ENCODE assay signal across 9 cellular contexts in genomic region chr1:227543283-227544066, GRCh38. TPM values are rescaled to one million over a fixed set of nuclear protein-coding genes. Genes with fewer than 3 reads are reported as not detected.
A peak's percentile ranks its signal among the peaks of the same experiment; 100 is the strongest.
DNase-seq lines count a peak whose midpoint lies in the region; ATAC-seq lines count a peak whose summit lies in the region.
"Had no signal": no experiment of that assay in that cellular context is flagged by ENCODE, and none has a peak within 500 bp of the region (broad histone marks: within the 10 kb centered on the region; RNA-seq: fewer than 3 reads in every experiment).

No MANE protein-coding gene starts in this region.

- no peak for DNase-seq in activated T-cell treated with anti-CD3 and anti-CD28 coated beads, Interleukin-2, amount 50 U/mL, for 72 hours
- DNase-seq in activated T-cell treated with anti-CD3 and anti-CD28 coated beads, Interleukin-2, amount 50 U/mL, for 1 hour = no peak
- DNase-seq in activated naive CD4-positive, alpha-beta T cell treated with anti-CD3 and anti-CD28 coated beads, Interleukin-2, amount 50 U/mL, for 72 hours (ENCODE audit: low spot score in 2 of 2) = no peak
- DNase-seq in mesenteric fat pad (ENCODE audit: low spot score) (peak; percentile 64), midbrain (lab: John Stamatoyannopoulos, UW) (no peak), HK-2 (ENCODE audit: unreplicated experiment) (no peak)
- no peak for DNase-seq in stimulated activated naive CD8-positive, alpha-beta T cell treated with anti-CD3 and anti-CD28 coated beads, Interleukin-15, amount 100 ng/mL, for 72 hours
- no peak for DNase-seq in stimulated activated CD4-positive, alpha-beta T cell treated with anti-CD3 and anti-CD28 coated beads, Interleukin-2, amount 100 ng/mL, for 48 hours
- DNase-seq: esophagus squamous epithelium had no signal

- H3K9me3 Mint-ChIP-seq in activated T-cell treated with anti-CD3 and anti-CD28 coated beads, Interleukin-2, amount 50 U/mL, for 72 hours = no peaks in the 10 kb centered on the region
- H3K9me3 Mint-ChIP-seq in activated naive CD4-positive, alpha-beta T cell treated with anti-CD3 and anti-CD28 coated beads, Interleukin-2, amount 50 U/mL, for 72 hours = no peaks in the 10 kb centered on the region
- no peaks in the 10 kb centered on the region for H3K9me3 Mint-ChIP-seq in stimulated activated naive CD8-positive, alpha-beta T cell treated with anti-CD3 and anti-CD28 coated beads, Interleukin-15, amount 100 ng/mL, for 72 hours

- H3K4me1 Mint-ChIP-seq in activated T-cell treated with anti-CD3 and anti-CD28 coated beads, Interleukin-2, amount 50 U/mL, for 72 hours (ENCODE audit: low read depth) = peaks cover 7% of the 10 kb centered on the region
- peaks cover 15% of the 10 kb centered on the region for H3K4me1 Mint-ChIP-seq in stimulated activated naive CD8-positive, alpha-beta T cell treated with anti-CD3 and anti-CD28 coated beads, Interleukin-15, amount 100 ng/mL, for 72 hours

- no peak for ATAC-seq in activated T-cell treated with anti-CD3 and anti-CD28 coated beads, Interleukin-2, amount 50 U/mL, for 72 hours (replicated peaks in 1 of 2)
- no peak for ATAC-seq in activated naive CD4-positive, alpha-beta T cell treated with anti-CD3 and anti-CD28 coated beads, Interleukin-2, amount 50 U/mL, for 72 hours
- ATAC-seq in stimulated activated naive CD8-positive, alpha-beta T cell treated with anti-CD3 and anti-CD28 coated beads, Interleukin-15, amount 100 ng/mL, for 72 hours = no peak

- no peaks in the 10 kb centered on the region for H3K36me3 Mint-ChIP-seq in activated T-cell treated with anti-CD3 and anti-CD28 coated beads, Interleukin-2, amount 50 U/mL, for 72 hours (ENCODE audit: insufficient read depth in 2 of 2)
- H3K36me3 Mint-ChIP-seq in activated naive CD4-positive, alpha-beta T cell treated with anti-CD3 and anti-CD28 coated beads, Interleukin-2, amount 50 U/mL, for 72 hours = no peaks in the 10 kb centered on the region

- H3K27ac Mint-ChIP-seq in activated T-cell treated with anti-CD3 and anti-CD28 coated beads, Interleukin-2, amount 50 U/mL, for 72 hours = no peak overlapping the region
- H3K27ac Mint-ChIP-seq in activated naive CD4-positive, alpha-beta T cell treated with anti-CD3 and anti-CD28 coated beads, Interleukin-2, amount 50 U/mL, for 72 hours = peak overlapping the region; percentile 22 to 48
- H3K27ac Mint-ChIP-seq in stimulated activated naive CD8-positive, alpha-beta T cell treated with anti-CD3 and anti-CD28 coated beads, Interleukin-15, amount 100 ng/mL, for 72 hours = peak overlapping the region; percentile 59 to 88

- H3K4me3 Mint-ChIP-seq in activated T-cell treated with anti-CD3 and anti-CD28 coated beads, Interleukin-2, amount 50 U/mL, for 72 hours = peak overlapping the region; percentile 53 to 57
- H3K4me3 Mint-ChIP-seq in stimulated activated naive CD8-positive, alpha-beta T cell treated with anti-CD3 and anti-CD28 coated beads, Interleukin-15, amount 100 ng/mL, for 72 hours = peak overlapping the region; percentile 64 to 67

- H3K27me3 Mint-ChIP-seq in activated T-cell treated with anti-CD3 and anti-CD28 coated beads, Interleukin-2, amount 50 U/mL, for 72 hours (ENCODE audit: low read depth) = no peaks in the 10 kb centered on the region
- H3K27me3 Mint-ChIP-seq in stimulated activated naive CD8-positive, alpha-beta T cell treated with anti-CD3 and anti-CD28 coated beads, Interleukin-15, amount 100 ng/mL, for 72 hours = peaks cover 11% of the 10 kb centered on the region

RNA-seq across cellular contexts. Expression of gene ZNF678, which starts 19.9 kb away (rescaled TPM):
- 10 to 100 TPM; 13.0 to 15.1 TPM for total RNA-seq in activated T-cell treated with anti-CD3 and anti-CD28 coated beads, Interleukin-2, amount 50 U/mL, for 72 hours
- total RNA-seq in activated naive CD4-positive, alpha-beta T cell treated with anti-CD3 and anti-CD28 coated beads, Interleukin-2, amount 50 U/mL, for 72 hours = 10 to 100 TPM in 1 of 2 donors, 1 to 10 TPM in 1; 8.5 to 14.1 TPM
- total RNA-seq in mesenteric fat pad = 5.1 TPM
